30 cellular contexts compared by ENCODE assay signal in genomic region chr2:162748566-162749215, GRCh38.
"Had no signal": no experiment of that assay in that cellular context is flagged by ENCODE, and none has a peak within 500 bp of the region (broad histone marks: within the 10 kb centered on the region; RNA-seq: fewer than 3 reads in every experiment).

No MANE protein-coding gene starts in this region.

- H3K4me3 ChIP-seq: neural progenitor cell, ovary, prostate gland, skin epidermis, smooth muscle cell, spleen, stomach, thoracic aorta, thyroid gland, tibial nerve, upper lobe of left lung, vagina had no signal

- H3K4me1 Mint-ChIP-seq: natural killer cell; nephron; neural progenitor cell; stimulated activated effector memory CD8-positive, alpha-beta T cell treated with anti-CD3 and anti-CD28 coated beads, Interleukin-12 subunit alpha, Interleukin-12 subunit beta, amount 100 ng/mL, for 72 hours; stimulated activated naive B cell treated with anti-CD40 and anti-IgM and Interleukin-4, amounts not matched to agents 10 μg/mL and 1 μg/mL and 100 μg/mL, for 72 hours had no signal

- H3K9me3 ChIP-seq: ovary, prostate gland, stomach, thoracic aorta, thyroid gland, tibial nerve, upper lobe of left lung, vagina had no signal

- H3K27ac ChIP-seq: neural progenitor cell, ovary, parathyroid adenoma, prostate gland, skin epidermis, spleen, stomach, thoracic aorta, thyroid gland, tibial nerve, upper lobe of left lung, vagina had no signal

- H3K36me3 Mint-ChIP-seq: naive thymus-derived CD4-positive, alpha-beta T cell; natural killer cell; neural progenitor cell; stimulated activated effector memory CD8-positive, alpha-beta T cell treated with anti-CD3 and anti-CD28 coated beads, Interleukin-12 subunit alpha, Interleukin-12 subunit beta, amount 100 ng/mL, for 72 hours; stimulated activated naive B cell treated with anti-CD40 and anti-IgM and Interleukin-4, amounts not matched to agents 10 μg/mL and 1 μg/mL and 100 μg/mL, for 72 hours had no signal

- DNase-seq: naive thymus-derived CD4-positive, alpha-beta T cell; natural killer cell; occipital lobe; ovary; posterior cingulate gyrus; right cardiac atrium; spleen; stimulated activated CD4-positive, alpha-beta T cell treated with anti-CD3 and anti-CD28 coated beads, Interleukin-12 subunit alpha, Interleukin-12 subunit beta, amount 100 ng/mL, for 4 hours; stimulated activated CD4-positive, alpha-beta T cell treated with anti-CD3 and anti-CD28 coated beads, Interleukin-1b, Interleukin-23, amount 100 ng/mL, for 48 hours; stimulated activated CD4-positive, alpha-beta T cell treated with anti-CD3 and anti-CD28 coated beads, Interleukin-4, amount 100 ng/mL, for 1 hour; stimulated activated CD4-positive, alpha-beta T cell treated with anti-CD3 and anti-CD28 coated beads, Interleukin-4, amount 100 ng/mL, for 4 hours; stimulated activated naive B cell treated with anti-CD40 and anti-IgM and Interleukin-4, amounts not matched to agents 10 μg/mL and 1 μg/mL and 100 μg/mL, for 72 hours; stimulated activated naive CD4-positive, alpha-beta T cell treated with Interleukin-2 at 50 U/mL for 16 hours; stomach; thyroid gland; trophoblast cell; upper lobe of left lung had no signal

- H3K4me3 Mint-ChIP-seq: naive thymus-derived CD4-positive, alpha-beta T cell; natural killer cell; nephron; neural progenitor cell; stimulated activated effector memory CD8-positive, alpha-beta T cell treated with anti-CD3 and anti-CD28 coated beads, Interleukin-12 subunit alpha, Interleukin-12 subunit beta, amount 100 ng/mL, for 72 hours; stimulated activated naive B cell treated with anti-CD40 and anti-IgM and Interleukin-4, amounts not matched to agents 10 μg/mL and 1 μg/mL and 100 μg/mL, for 72 hours; stimulated activated naive CD8-positive, alpha-beta T cell treated with anti-CD3 and anti-CD28 coated beads, Interleukin-15, Interleukin-2, amounts not matched to agents 100 ng/mL and 50 ng/mL, for 24 hours had no signal

- H3K9me3 Mint-ChIP-seq: nephron; neural progenitor cell; stimulated activated naive CD8-positive, alpha-beta T cell treated with anti-CD3 and anti-CD28 coated beads, Interleukin-15, Interleukin-2, amounts not matched to agents 100 ng/mL and 50 ng/mL, for 24 hours had no signal

- H3K4me1 ChIP-seq: neural progenitor cell, parathyroid adenoma, prostate gland, spleen, stomach, thyroid gland, tibial nerve, upper lobe of left lung, vagina had no signal

- H3K27ac Mint-ChIP-seq: naive thymus-derived CD4-positive, alpha-beta T cell; natural killer cell; nephron; neural progenitor cell; stimulated activated effector memory CD8-positive, alpha-beta T cell treated with anti-CD3 and anti-CD28 coated beads, Interleukin-12 subunit alpha, Interleukin-12 subunit beta, amount 100 ng/mL, for 72 hours; stimulated activated naive B cell treated with anti-CD40 and anti-IgM and Interleukin-4, amounts not matched to agents 10 μg/mL and 1 μg/mL and 100 μg/mL, for 72 hours; stimulated activated naive CD8-positive, alpha-beta T cell treated with anti-CD3 and anti-CD28 coated beads, Interleukin-15, Interleukin-2, amounts not matched to agents 100 ng/mL and 50 ng/mL, for 24 hours had no signal

- H3K36me3 ChIP-seq: neural progenitor cell, ovary, prostate gland, spleen, stomach, thoracic aorta, thyroid gland, tibial nerve, upper lobe of left lung, vagina had no signal

- FAIRE-seq: urothelium cell line had no signal

- H3K4me2 ChIP-seq: neural progenitor cell, smooth muscle cell had no signal

- H3K79me2 ChIP-seq: parathyroid adenoma had no signal

- H2AFZ ChIP-seq: neural progenitor cell, parathyroid adenoma had no signal

- ATAC-seq: naive thymus-derived CD4-positive, alpha-beta T cell; natural killer cell; right cardiac atrium; sciatic nerve; stimulated activated effector memory CD8-positive, alpha-beta T cell treated with anti-CD3 and anti-CD28 coated beads, Interleukin-12 subunit alpha, Interleukin-12 subunit beta, amount 100 ng/mL, for 72 hours; stimulated activated naive B cell treated with anti-CD40 and anti-IgM and Interleukin-4, amounts not matched to agents 10 μg/mL and 1 μg/mL and 100 μg/mL, for 72 hours had no signal

- H3K27me3 Mint-ChIP-seq: naive thymus-derived CD4-positive, alpha-beta T cell; stimulated activated naive B cell treated with anti-CD40 and anti-IgM and Interleukin-4, amounts not matched to agents 10 μg/mL and 1 μg/mL and 100 μg/mL, for 72 hours; stimulated activated naive CD8-positive, alpha-beta T cell treated with anti-CD3 and anti-CD28 coated beads, Interleukin-15, Interleukin-2, amounts not matched to agents 100 ng/mL and 50 ng/mL, for 24 hours had no signal

- H3K27me3 ChIP-seq: neural progenitor cell, ovary, spleen, stomach, thyroid gland, tibial nerve, upper lobe of left lung, vagina had no signal

- H3K9ac ChIP-seq: neural progenitor cell, parathyroid adenoma had no signal
